8 cellular contexts compared by ENCODE assay signal in the genomic region with DNA sequence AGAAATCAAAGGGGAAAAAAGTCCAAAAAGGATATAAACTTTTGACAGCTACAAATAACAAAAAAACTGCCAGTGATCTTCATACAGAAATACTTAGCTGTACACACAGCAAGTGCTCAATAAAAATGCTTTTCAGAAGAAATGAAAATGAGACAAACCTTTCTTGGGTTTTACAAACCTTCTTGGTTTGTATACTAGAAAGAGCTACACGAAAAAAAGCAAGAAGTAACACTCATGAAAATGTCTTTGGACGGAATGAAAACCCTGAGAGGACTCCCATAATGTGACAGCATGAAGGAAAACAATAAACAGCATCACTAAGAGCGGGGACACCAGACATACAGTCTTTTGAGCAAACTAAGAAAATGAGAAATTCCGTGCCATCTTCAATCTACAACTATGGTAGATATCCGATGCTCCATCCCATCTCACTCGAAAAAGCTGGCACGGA. TPM values are rescaled to one million over a fixed set of nuclear protein-coding genes. Genes with fewer than 3 reads are reported as not detected.
DNase-seq lines count a peak whose midpoint lies in the region; ATAC-seq and TF ChIP-seq lines count a peak whose summit lies in the region.

No MANE protein-coding gene starts in this region.

- peaks cover 22% of the 10 kb centered on the region for H3K36me3 Mint-ChIP-seq in type B pancreatic cell

- ATAC-seq in lower lobe of right lung, result no peak

- H3K9me3 Mint-ChIP-seq in type B pancreatic cell, result peaks cover 7% of the 10 kb centered on the region

- peak overlapping the region; percentile 97 for H3K4me3 Mint-ChIP-seq in type B pancreatic cell

- DNase-seq in CD1c-positive myeloid dendritic cell (ENCODE audit: extremely low spot score), result peak; percentile 23
- no peak for DNase-seq in brain microvascular endothelial cell
- no peak for DNase-seq in lower lobe of right lung
- DNase-seq in type B pancreatic cell (ENCODE audit: extremely low spot score, unreplicated experiment), result no peak
- DNase-seq in NCI-H1930 (lab: John Stamatoyannopoulos, UW), result no peak
- DNase-seq in GDM1 (lab: John Stamatoyannopoulos, UW), result no peak
- no peak for DNase-seq in UCSD-AML1 (lab: John Stamatoyannopoulos, UW; ENCODE audit: unreplicated experiment)

- peaks cover 22% of the 10 kb centered on the region for H3K4me1 ChIP-seq in lower lobe of right lung

- in situ Hi-C loops in brain microvascular endothelial cell (cut with HindIII; ENCODE audit: low pct_ligation_motif_present, low sequenced_read_pairs), result no loop called here

- H3K4me3 ChIP-seq in brain microvascular endothelial cell (ENCODE audit: low read depth, low read length), result peak overlapping the region; percentile 93
- H3K4me3 ChIP-seq in lower lobe of right lung, result peak overlapping the region; percentile 94

- H3K27me3 ChIP-seq in brain microvascular endothelial cell (replicated peaks) (no peaks in the 10 kb centered on the region), lower lobe of right lung (ENCODE audit: low read depth) (no peaks in the 10 kb centered on the region)

- intact Hi-C loops in lower lobe of right lung (cut with DNase I), result no loop called here

- peaks cover 25% of the 10 kb centered on the region for H3K4me1 Mint-ChIP-seq in type B pancreatic cell (ENCODE audit: unreplicated experiment)

- H3K27ac Mint-ChIP-seq in type B pancreatic cell, result peak overlapping the region; percentile 98

- H3K9me3 ChIP-seq in KOPT-K1 (ENCODE audit: insufficient read depth, low read length, poor library complexity, severe bottlenecking), result no peaks in the 10 kb centered on the region
- H3K9me3 ChIP-seq in lower lobe of right lung, result no peaks in the 10 kb centered on the region

- TF ChIP-seq CTCF in brain microvascular endothelial cell (IDR thresholded peaks at IDR 0.05; ENCODE audit: low read depth, low read length, missing control alignments) (no peak), lower lobe of right lung (IDR thresholded peaks at IDR 0.05) (no peak), type B pancreatic cell (conservative IDR thresholded peaks at IDR 0.05) (no peak)

- H3K36me3 ChIP-seq in KOPT-K1 (ENCODE audit: insufficient read depth, low read length), result peaks cover 29% of the 10 kb centered on the region
- no peaks in the 10 kb centered on the region for H3K36me3 ChIP-seq in brain microvascular endothelial cell (replicated peaks)
- H3K36me3 ChIP-seq in lower lobe of right lung, result no peaks in the 10 kb centered on the region

- no peaks in the 10 kb centered on the region for H3K27me3 Mint-ChIP-seq in type B pancreatic cell

- H3K27ac ChIP-seq in KOPT-K1 (ENCODE audit: low read depth, low read length, poor library complexity, severe bottlenecking) (peak overlapping the region; percentile 99), brain microvascular endothelial cell (peak overlapping the region; percentile 78), lower lobe of right lung (peak overlapping the region; percentile 90)

RNA-seq across cellular contexts. Expression of a gene that starts 1.0 kb away (rescaled TPM):
- total RNA-seq in lower lobe of right lung, result 18.5 TPM
- 24.3 and 25.7 TPM in 2 replicates for total RNA-seq in type B pancreatic cell (ENCODE audit: low replicate concordance)
